ENCODE assay signal across 8 cellular contexts in the genomic region with DNA sequence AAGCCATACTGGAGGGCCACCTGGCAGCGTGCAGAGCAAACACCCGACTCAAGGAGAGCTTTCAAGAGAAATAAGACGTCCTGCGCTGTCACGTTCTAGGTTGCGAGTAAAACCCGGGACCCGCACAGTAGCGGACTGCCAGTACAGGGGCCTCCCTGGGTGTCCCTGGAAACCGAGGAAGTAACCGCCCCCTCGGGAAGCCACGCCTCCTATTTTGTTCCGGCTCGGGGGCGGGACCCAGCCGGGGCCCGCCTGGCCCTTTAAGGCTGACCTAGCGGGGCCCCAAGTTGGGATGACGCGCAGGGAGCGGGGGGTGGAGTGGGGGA. TPM values are rescaled to one million over a fixed set of nuclear protein-coding genes. Genes with fewer than 3 reads are reported as not detected.
DNase-seq lines count a peak whose midpoint lies in the region; ATAC-seq and TF ChIP-seq lines count a peak whose summit lies in the region.

No MANE protein-coding gene starts in this region.

- no TSS peak for BruUV-seq in Caco-2 (replicated peaks; lab: Mats Ljungman, UMichigan)

- H3K4me3 ChIP-seq in Caco-2 (ENCODE audit: low read depth, low read length) (peak overlapping the region; percentile 37), OCI-LY3 (ENCODE audit: low read length) (peak overlapping the region; percentile 83), mucosa of rectum (ENCODE audit: low read length in 2 of 2) (peak overlapping the region; percentile 77 to 91)

- peaks cover 29% of the 10 kb centered on the region for H3K79me2 ChIP-seq in OCI-LY3 (ENCODE audit: low read length)

- H4K20me1 ChIP-seq in OCI-LY3 (ENCODE audit: insufficient read depth, low read length): no peaks in the 10 kb centered on the region

- peak overlapping the region; percentile 22 for H3K27ac ChIP-seq in OCI-LY3 (ENCODE audit: low read length)
- peak overlapping the region; percentile 78 for H3K27ac ChIP-seq in epithelial cell of prostate
- H3K27ac ChIP-seq in mucosa of rectum (ENCODE audit: low read depth in 2 of 2, low read length in 2 of 2): peak overlapping the region; percentile 80 to 90

- intact Hi-C loops in Caco-2 (cut with micrococcal nuclease; ENCODE audit: unreplicated experiment): loop anchor here (1.0 to 2.0 kb wide), 4 partner anchors 36 to 756 kb away; no protein-coding TSS in a partner anchor

- H3K36me3 ChIP-seq in Caco-2 (ENCODE audit: control insufficient read depth, insufficient read depth, low read length): no peaks in the 10 kb centered on the region
- peaks cover 4% of the 10 kb centered on the region for H3K36me3 ChIP-seq in OCI-LY3 (replicated peaks; ENCODE audit: low read depth, low read length)
- H3K36me3 ChIP-seq in mucosa of rectum (ENCODE audit: control insufficient read depth in 2 of 2, insufficient read depth in 2 of 2, low read length in 2 of 2): peaks cover 0 to 5% of the 10 kb centered on the region in 2 donors

- CTCF ChIA-PET in Caco-2 (lab: Charles Lee): interaction anchor here (0.6 to 2.2 kb wide), 12 partner anchors 8 to 1357 kb away, joined by 3 to 91 read pairs (median 7); partner anchors contain the start of genes ABHD14B and MANF

- no peaks in the 10 kb centered on the region for H3K9me3 Mint-ChIP-seq in Caco-2 (ENCODE audit: unreplicated experiment)

- peak overlapping the region; percentile 98 for H3K4me2 ChIP-seq in OCI-LY3 (ENCODE audit: low read length)

- TF ChIP-seq CTCF in Caco-2 (IDR thresholded peaks at IDR 0.05; ENCODE audit: insufficient read depth in 1 of 2, low read depth in 1 of 2, low read length in 1 of 2, severe bottlenecking in 1 of 2, unreplicated experiment in 1 of 2): no peak
- TF ChIP-seq CTCF in OCI-LY3 (IDR thresholded peaks at IDR 0.05; ENCODE audit: low read depth, low read length): no peak

- H3K27ac Mint-ChIP-seq in Caco-2 (ENCODE audit: unreplicated experiment): peak overlapping the region; percentile 85

- peaks cover 14% of the 10 kb centered on the region for H3K4me1 Mint-ChIP-seq in Caco-2 (ENCODE audit: low read depth, unreplicated experiment)

- H3K9me3 ChIP-seq in Caco-2 (no peaks in the 10 kb centered on the region), OCI-LY3 (ENCODE audit: insufficient read depth, low read length) (no peaks in the 10 kb centered on the region), mucosa of rectum (ENCODE audit: control insufficient read depth in 2 of 2, low read length in 2 of 2) (no peaks in the 10 kb centered on the region)

- H2AFZ ChIP-seq in OCI-LY3 (ENCODE audit: low read depth, low read length): peak overlapping the region; percentile 75; the same call in 1 of the 2 replicates

- H3K4me3 Mint-ChIP-seq in Caco-2 (ENCODE audit: unreplicated experiment): peak overlapping the region; percentile 79

- H3K4me1 ChIP-seq in Caco-2: peaks cover 4% of the 10 kb centered on the region
- H3K4me1 ChIP-seq in OCI-LY3 (ENCODE audit: low read length): peaks cover 20% of the 10 kb centered on the region
- peaks cover 25 to 30% of the 10 kb centered on the region in 2 donors for H3K4me1 ChIP-seq in mucosa of rectum (ENCODE audit: control insufficient read depth in 2 of 2, insufficient read depth in 2 of 2, low read length in 2 of 2)

- DNase-seq in Caco-2 (peak; percentile 91 to 92), HT1080 (ENCODE audit: low read depth) (peak; percentile 90), activated T-cell treated with anti-CD3 and anti-CD28 coated beads for 1 hour (ENCODE audit: low read depth) (peak; percentile 90), epithelial cell of prostate (ENCODE audit: low read depth, low spot score) (no peak)
- DNase-seq in stimulated activated CD8-positive, alpha-beta memory T cell treated with anti-CD3 and anti-CD28 coated beads, Interleukin-4, amount 100 ng/mL, for 4 hours (ENCODE audit: low read depth in 2 of 2, low spot score in 1 of 2): peak; percentile 90 to 94

- POLR2A ChIA-PET in Caco-2 (lab: Charles Lee): interaction anchor here (0.6 to 1.6 kb wide), 4 partner anchors 36 to 779 kb away, joined by 3 to 5 read pairs (median 4); no protein-coding TSS in a partner anchor

- no peaks in the 10 kb centered on the region for H3K27me3 ChIP-seq in Caco-2 (replicated peaks; ENCODE audit: control insufficient read depth, insufficient read depth, low read length)
- H3K27me3 ChIP-seq in OCI-LY3 (ENCODE audit: low read depth, low read length): peaks cover 15% of the 10 kb centered on the region
- H3K27me3 ChIP-seq in mucosa of rectum (ENCODE audit: control insufficient read depth in 2 of 2, insufficient read depth in 2 of 2, low read length in 2 of 2): no peaks in the 10 kb centered on the region

- H3K9ac ChIP-seq in OCI-LY3 (ENCODE audit: low read length): peak overlapping the region; percentile 50
- H3K9ac ChIP-seq in mucosa of rectum (ENCODE audit: low read depth in 1 of 2, low read length in 2 of 2): peak overlapping the region; percentile 61 to 75

- peak; percentile 65 for ATAC-seq in GM21360 (IDR thresholded peaks at IDR 0.05; ENCODE audit: unreplicated experiment)

- peaks cover 4% of the 10 kb centered on the region for H3K27me3 Mint-ChIP-seq in Caco-2 (ENCODE audit: insufficient read depth, unreplicated experiment)

- H3K36me3 Mint-ChIP-seq in Caco-2 (ENCODE audit: insufficient read depth, unreplicated experiment): peaks cover 21% of the 10 kb centered on the region

RNA-seq across cellular contexts. Expression of gene MAPKAPK3, which starts 0.2 kb away (rescaled TPM):
- 40.1 and 43.5 TPM in 2 replicates for total RNA-seq in Caco-2 (2022)
- 123 and 168 TPM in 2 replicates for total RNA-seq in HT1080 (2014; rRNA removed; shearing (Covaris generic))
- 85.1 and 85.8 TPM in 2 replicates for polyA plus RNA-seq in HT1080 (2015; cell fraction: cytosol; rRNA removed)
- polyA plus RNA-seq in HT1080 (2015; cell fraction: nucleus; rRNA removed): 45.2 and 48.8 TPM in 2 replicates

RNA-seq across cellular contexts. Expression of gene CISH, which starts 5.2 kb away (rescaled TPM):
- 2.9 and 3.4 TPM in 2 replicates for total RNA-seq in Caco-2 (2022)
- 0.10 and 0.53 TPM in 2 replicates for total RNA-seq in HT1080 (2014; rRNA removed; shearing (Covaris generic))
- 0.52 and 0.73 TPM in 2 replicates for polyA plus RNA-seq in HT1080 (2015; cell fraction: cytosol; rRNA removed)
- polyA plus RNA-seq in HT1080 (2015; cell fraction: nucleus; rRNA removed): 0.74 and 1.2 TPM in 2 replicates

RNA-seq across cellular contexts. Expression of gene HEMK1, which starts 47.4 kb away (rescaled TPM):
- 12.6 and 14.3 TPM in 2 replicates for total RNA-seq in Caco-2 (2022)
- total RNA-seq in HT1080 (2014; rRNA removed; shearing (Covaris generic)): 14.0 and 14.9 TPM in 2 replicates
- polyA plus RNA-seq in HT1080 (2015; cell fraction: cytosol; rRNA removed): 15.3 and 18.0 TPM in 2 replicates
- 46.8 and 51.4 TPM in 2 replicates for polyA plus RNA-seq in HT1080 (2015; cell fraction: nucleus; rRNA removed)

RNA-seq across cellular contexts. Expression of gene C3orf18, which starts 49.2 kb away (rescaled TPM):
- total RNA-seq in Caco-2 (2022): 1.6 and 2.1 TPM in 2 replicates
- 1.9 and 2.5 TPM in 2 replicates for total RNA-seq in HT1080 (2014; rRNA removed; shearing (Covaris generic))
- polyA plus RNA-seq in HT1080 (2015; cell fraction: cytosol; rRNA removed): 1.2 and 1.3 TPM in 2 replicates
- polyA plus RNA-seq in HT1080 (2015; cell fraction: nucleus; rRNA removed): 2.1 and 4.8 TPM in 2 replicates

RNA-seq across cellular contexts. Expression of gene DOCK3, which starts 58.0 kb away (rescaled TPM):
- 0.05 and 0.09 TPM in 2 replicates for total RNA-seq in Caco-2 (2022)
- total RNA-seq in HT1080 (2014; rRNA removed; shearing (Covaris generic)): 1.4 TPM in 2 replicates
- 0.45 and 0.58 TPM in 2 replicates for polyA plus RNA-seq in HT1080 (2015; cell fraction: cytosol; rRNA removed)
- 1.8 TPM in 2 replicates for polyA plus RNA-seq in HT1080 (2015; cell fraction: nucleus; rRNA removed)

Comparison
In these comparisons a context has a peak if more than half of its experiments do, and no peak if none do; other contexts are left out.
1. H3K27ac ChIP-seq: peak in every context shown above with its lines; median percentile 85 in mucosa of rectum; 78 in epithelial cell of prostate; 22 in OCI-LY3.